In genomic region chr1:182779530-182779929, GRCh38 we compare ENCODE assay signal across 8 cellular contexts.
"Had no signal": no experiment of that assay in that cellular context is flagged by ENCODE, and none has a peak within 500 bp of the region (broad histone marks: within the 10 kb centered on the region; RNA-seq: fewer than 3 reads in every experiment).

No MANE protein-coding gene starts in this region.

- H3K27ac ChIP-seq: GM23248 had no signal

- H3K4me3 Mint-ChIP-seq: GM23338, HFFc6 had no signal

- H3K9me3 ChIP-seq: HAP-1 had no signal

- H3K36me3 ChIP-seq: HAP-1 had no signal

- H3K4me2 ChIP-seq: GM23338 had no signal

- H3K9ac ChIP-seq: GM23248 had no signal

- H2AFZ ChIP-seq: GM23248, GM23338 had no signal

- H3K4me3 ChIP-seq: GM23248, GM23338, HAP-1 had no signal

- ATAC-seq: GM23338, HCT116 had no signal

- H3K27ac Mint-ChIP-seq: GM23338, HFFc6 had no signal

- DNase-seq: GM23248, GOT3, H7, HCEC 1CT, HFFc6 had no signal

- H3K4me1 ChIP-seq: HAP-1 had no signal

- H3K9me3 Mint-ChIP-seq: GM23338, HFFc6 had no signal
